ENCODE assay signal across 8 cellular contexts in genomic region chr9:114372971-114373591, GRCh38. TPM values are rescaled to one million over a fixed set of nuclear protein-coding genes. Genes with fewer than 3 reads are reported as not detected.
DNase-seq lines count a peak whose midpoint lies in the region; ATAC-seq, FAIRE-seq and TF ChIP-seq lines count a peak whose summit lies in the region.

No MANE protein-coding gene starts in this region.

- peak overlapping the region; percentile 66 for H3K9ac ChIP-seq in DND-41 (ENCODE audit: low read depth, low read length)
- peak overlapping the region; percentile 82 for H3K9ac ChIP-seq in Loucy (ENCODE audit: low read depth, low read length, poor library complexity, severe bottlenecking)

- H3K4me1 ChIP-seq in DND-41 (ENCODE audit: insufficient read depth, low read length) (peaks cover 62% of the 10 kb centered on the region), Loucy (ENCODE audit: insufficient read depth, low read length, poor library complexity, severe bottlenecking) (peaks cover 69% of the 10 kb centered on the region)

- H3K27me3 ChIP-seq in DND-41 (ENCODE audit: insufficient read depth, low read length, poor library complexity) (no peaks in the 10 kb centered on the region), Loucy (ENCODE audit: insufficient read depth, low read length, poor library complexity, severe bottlenecking) (no peaks in the 10 kb centered on the region)

- POLR2A ChIA-PET in activated CD8-positive, alpha-beta T cell treated with anti-CD3 and anti-CD28 coated beads for 36 hours (lab: Charles Lee), result interaction anchor here (0.6 to 14.2 kb wide), 7 partner anchors 10 to 237 kb away, joined by 3 to 351 read pairs (median 4); partner anchors contain the start of gene AKNA

- H3K4me3 Mint-ChIP-seq in activated CD8-positive, alpha-beta T cell treated with anti-CD3 and anti-CD28 coated beads for 36 hours, result peak overlapping the region; percentile 72
- H3K4me3 Mint-ChIP-seq in chondrocyte (ENCODE audit: unreplicated experiment), result no peak overlapping the region

- H3K36me3 ChIP-seq in DND-41 (ENCODE audit: insufficient read depth, low read length), result peaks cover 80% of the 10 kb centered on the region
- peaks cover 57% of the 10 kb centered on the region for H3K36me3 ChIP-seq in Loucy (ENCODE audit: insufficient read depth, low read length)

- no peaks in the 10 kb centered on the region for H3K9me2 ChIP-seq in Loucy (replicated peaks; ENCODE audit: low read depth, low read length)

- H3K9me3 Mint-ChIP-seq in activated CD8-positive, alpha-beta T cell treated with anti-CD3 and anti-CD28 coated beads for 36 hours, result no peaks in the 10 kb centered on the region
- no peaks in the 10 kb centered on the region for H3K9me3 Mint-ChIP-seq in chondrocyte (ENCODE audit: low read depth)

- CTCF ChIA-PET in activated CD8-positive, alpha-beta T cell treated with anti-CD3 and anti-CD28 coated beads for 36 hours (lab: Charles Lee), result interaction anchor here (1.4 to 4.2 kb wide), 2 partner anchors 13 to 22 kb away, joined by 3 to 72 read pairs; partner anchors contain the start of gene AKNA

- H2AFZ ChIP-seq in DND-41 (ENCODE audit: low read depth, low read length), result peak overlapping the region; percentile 58; the same call in 1 of the 2 replicates
- H2AFZ ChIP-seq in Loucy (ENCODE audit: low read length), result no peak overlapping the region

- DNase-seq in DND-41 (peak; percentile 98), glomerular visceral epithelial cell (ENCODE audit: extremely low spot score) (peak; percentile 65), D721Med (ENCODE audit: insufficient read length, low spot score) (no peak), chondrocyte (ENCODE audit: low spot score) (no peak)
- DNase-seq in activated CD8-positive, alpha-beta T cell treated with anti-CD3 and anti-CD28 coated beads for 36 hours, result peak; percentile 96
- peak; percentile 50 to 73 for DNase-seq in stimulated activated CD4-positive, alpha-beta T cell treated with anti-CD3 and anti-CD28 coated beads, Interleukin-4, amount 100 ng/mL, for 48 hours (ENCODE audit: low read depth in 2 of 2)

- H3F3A ChIP-seq in Loucy (ENCODE audit: low read depth), result peaks cover 13% of the 10 kb centered on the region; the same call in 1 of the 2 replicates

- no peak for FAIRE-seq in D721Med (lab: Jason Lieb, UNC)

- H4K20me1 ChIP-seq in DND-41 (ENCODE audit: insufficient read depth, low read length) (peaks cover 1% of the 10 kb centered on the region; the same call in 1 of the 2 replicates), Loucy (ENCODE audit: insufficient read depth, low read length, poor library complexity, severe bottlenecking) (no peaks in the 10 kb centered on the region)

- peak; percentile 50 for TF ChIP-seq CTCF in DND-41 (IDR thresholded peaks at IDR 0.05; ENCODE audit: borderline replicate concordance, extremely low read depth, low read length, poor library complexity, severe bottlenecking)
- TF ChIP-seq CTCF in Loucy (conservative IDR thresholded peaks at IDR 0.05; ENCODE audit: low read length), result peak; percentile 20; the same call in 1 of the 2 replicates
- TF ChIP-seq CTCF in activated CD8-positive, alpha-beta T cell treated with anti-CD3 and anti-CD28 coated beads for 36 hours (IDR thresholded peaks at IDR 0.05), result no peak
- no peak for TF ChIP-seq CTCF in D721Med (IDR thresholded peaks at IDR 0.05; ENCODE audit: insufficient read depth, missing control alignments)
- no peak for TF ChIP-seq CTCF in chondrocyte (IDR thresholded peaks at IDR 0.05)

- H3K27ac ChIP-seq in DND-41 (ENCODE audit: low read length), result peak overlapping the region; percentile 99

- H3K36me3 Mint-ChIP-seq in activated CD8-positive, alpha-beta T cell treated with anti-CD3 and anti-CD28 coated beads for 36 hours (ENCODE audit: low read depth), result peaks cover 89% of the 10 kb centered on the region
- peaks cover 38% of the 10 kb centered on the region for H3K36me3 Mint-ChIP-seq in chondrocyte (ENCODE audit: low read depth)

- H3K4me3 ChIP-seq in DND-41 (ENCODE audit: low read depth in 1 of 2, low read length in 2 of 2), result peak overlapping the region in 1 of 2 experiments; percentile 51; a peak in 1 of 4 replicates
- peak overlapping the region; percentile 73 for H3K4me3 ChIP-seq in Loucy (ENCODE audit: low read length, poor library complexity, severe bottlenecking)

- intact Hi-C loops in activated CD8-positive, alpha-beta T cell treated with anti-CD3 and anti-CD28 coated beads for 36 hours (cut with micrococcal nuclease), result loop anchor here (2.0 kb wide), 1 partner anchor 14 kb away; the partner anchor contains the start of gene AKNA

- no peaks in the 10 kb centered on the region for H3K27me3 Mint-ChIP-seq in activated CD8-positive, alpha-beta T cell treated with anti-CD3 and anti-CD28 coated beads for 36 hours
- no peaks in the 10 kb centered on the region for H3K27me3 Mint-ChIP-seq in chondrocyte (ENCODE audit: low read depth)

- H3K9me3 ChIP-seq in DND-41 (ENCODE audit: insufficient read depth, low read length, severe bottlenecking) (no peaks in the 10 kb centered on the region), Loucy (ENCODE audit: insufficient read depth, low read depth, low read length) (no peaks in the 10 kb centered on the region)

- peak overlapping the region; percentile 89 for H3K27ac Mint-ChIP-seq in activated CD8-positive, alpha-beta T cell treated with anti-CD3 and anti-CD28 coated beads for 36 hours
- no peak overlapping the region for H3K27ac Mint-ChIP-seq in chondrocyte (ENCODE audit: unreplicated experiment)

- ATAC-seq in DND-41 (ENCODE audit: insufficient read depth, low read depth) (peak; percentile 89), GM21529 (IDR thresholded peaks at IDR 0.05; ENCODE audit: unreplicated experiment) (peak; percentile 94)
- ATAC-seq in activated CD8-positive, alpha-beta T cell treated with anti-CD3 and anti-CD28 coated beads for 36 hours, result peak; percentile 84

- H3K4me2 ChIP-seq in DND-41 (ENCODE audit: insufficient read depth, low read length) (peak overlapping the region; percentile 73), Loucy (ENCODE audit: low read depth, low read length, poor library complexity, severe bottlenecking) (peak overlapping the region; percentile 95)

- H3K79me2 ChIP-seq in DND-41 (ENCODE audit: insufficient read depth, low read length), result peaks cover 54% of the 10 kb centered on the region
- H3K79me2 ChIP-seq in Loucy (ENCODE audit: insufficient read depth, low read length), result peaks cover 70% of the 10 kb centered on the region

- peaks cover 90% of the 10 kb centered on the region for H3K4me1 Mint-ChIP-seq in activated CD8-positive, alpha-beta T cell treated with anti-CD3 and anti-CD28 coated beads for 36 hours (ENCODE audit: low read depth)
- peaks cover 12% of the 10 kb centered on the region for H3K4me1 Mint-ChIP-seq in chondrocyte (ENCODE audit: low read depth)

RNA-seq across cellular contexts. Expression of gene AKNA, which starts 14.7 kb away (rescaled TPM):
- 100 to 1,000 TPM; 166 to 167 TPM for total RNA-seq in activated CD8-positive, alpha-beta T cell treated with anti-CD3 and anti-CD28 coated beads for 36 hours
- total RNA-seq in chondrocyte, result 19.1 to 43.1 TPM (median 43.0 TPM) in 3 replicates

RNA-seq across cellular contexts. Expression of gene ORM2, which starts 43.4 kb away (rescaled TPM):
- not detected for total RNA-seq in activated CD8-positive, alpha-beta T cell treated with anti-CD3 and anti-CD28 coated beads for 36 hours
- total RNA-seq in chondrocyte, result not detected in 3 replicates

RNA-seq across cellular contexts. Expression of gene ORM1, which starts 50.2 kb away (rescaled TPM):
- not detected for total RNA-seq in activated CD8-positive, alpha-beta T cell treated with anti-CD3 and anti-CD28 coated beads for 36 hours
- not detected in 3 replicates for total RNA-seq in chondrocyte

Comparison
In these comparisons a context has a peak if more than half of its experiments do, and no peak if none do; other contexts are left out.
1. DNase-seq: peak in DND-41 (single experiment), activated CD8-positive, alpha-beta T cell treated with anti-CD3 and anti-CD28 coated beads for 36 hours (single experiment), glomerular visceral epithelial cell (single experiment) and stimulated activated CD4-positive, alpha-beta T cell treated with anti-CD3 and anti-CD28 coated beads, Interleukin-4, amount 100 ng/mL, for 48 hours (2 of 2); none in D721Med (single experiment) and chondrocyte (single experiment).
2. CTCF ChIP-seq: peak in DND-41 (single experiment) and Loucy (single experiment); none in activated CD8-positive, alpha-beta T cell treated with anti-CD3 and anti-CD28 coated beads for 36 hours (single experiment), D721Med (single experiment) and chondrocyte (single experiment).
3. Peak in every context shown above with its lines, with median percentiles within 50 percentile points of each other: ATAC-seq.